Comparison of ENCODE assay signal across 22 cellular contexts in genomic region chr1:224137518-224137917, GRCh38.
"Had no signal": no experiment of that assay in that cellular context is flagged by ENCODE, and none has a peak within 500 bp of the region (broad histone marks: within the 10 kb centered on the region; RNA-seq: fewer than 3 reads in every experiment).

No MANE protein-coding gene starts in this region.

- H3K9me3 Mint-ChIP-seq: activated B cell treated with CpG ODN at 0.5 μM for 24 hours; activated naive CD4-positive, alpha-beta T cell treated with anti-CD3 and anti-CD28 coated beads, Interleukin-2, amount 10 ng/mL, durations not matched to agents 7 days and 5 days; natural killer cell treated with Interleukin-12 subunit alpha and Interleukin-12 subunit beta and Interleukin-15 and Interleukin-18, amount 100 ng/mL, for 72 hours; stimulated activated naive CD8-positive, alpha-beta T cell treated with anti-CD3 and anti-CD28 coated beads, Interleukin-15, amount 100 ng/mL, for 72 hours; T-cell had no signal

- DNase-seq: activated B cell treated with CpG ODN at 0.5 μM for 24 hours; activated CD4-positive, alpha-beta T cell treated with anti-CD3 and anti-CD28 coated beads for 36 hours; activated CD4-positive, alpha-beta T cell treated with anti-CD3 and anti-CD28 coated beads, Interleukin-2, amount 50 U/mL, for 4 hours; activated naive CD4-positive, alpha-beta T cell treated with anti-CD3 and anti-CD28 coated beads, Interleukin-2, amount 10 ng/mL, durations not matched to agents 7 days and 5 days; activated T-cell treated with anti-CD3 and anti-CD28 coated beads, Interleukin-2, amount 50 U/mL, for 48 hours; anterior cingulate cortex; body of pancreas; effector memory CD4-positive, alpha-beta T cell; glutamatergic neuron; hippocampal formation; kidney glomerular epithelial cell; left ventricle myocardium inferior; midbrain; retina; stimulated activated CD4-positive, alpha-beta T cell treated with anti-CD3 and anti-CD28 coated beads, Interleukin-4, amount 100 ng/mL, for 24 hours; stimulated activated naive CD8-positive, alpha-beta T cell treated with anti-CD3 and anti-CD28 coated beads, Interleukin-15, amount 100 ng/mL, for 72 hours; T-cell; T1000 had no signal

- H3K4me3 Mint-ChIP-seq: activated B cell treated with CpG ODN at 0.5 μM for 24 hours; activated CD4-positive, alpha-beta T cell treated with anti-CD3 and anti-CD28 coated beads for 36 hours; activated naive CD4-positive, alpha-beta T cell treated with anti-CD3 and anti-CD28 coated beads, Interleukin-2, amount 10 ng/mL, durations not matched to agents 7 days and 5 days; natural killer cell treated with Interleukin-12 subunit alpha and Interleukin-12 subunit beta and Interleukin-15 and Interleukin-18, amount 100 ng/mL, for 72 hours; stimulated activated naive CD8-positive, alpha-beta T cell treated with anti-CD3 and anti-CD28 coated beads, Interleukin-15, amount 100 ng/mL, for 72 hours; T-cell had no signal

- H3K4me3 ChIP-seq: body of pancreas, left ventricle myocardium inferior, tibial nerve had no signal

- H3K27ac ChIP-seq: body of pancreas, left ventricle myocardium inferior, tibial nerve had no signal

- H3K9me3 ChIP-seq: body of pancreas, left ventricle myocardium inferior, tibial nerve had no signal

- H3K27me3 Mint-ChIP-seq: activated B cell treated with CpG ODN at 0.5 μM for 24 hours; activated CD4-positive, alpha-beta T cell treated with anti-CD3 and anti-CD28 coated beads for 36 hours; activated naive CD4-positive, alpha-beta T cell treated with anti-CD3 and anti-CD28 coated beads, Interleukin-2, amount 10 ng/mL, durations not matched to agents 7 days and 5 days; natural killer cell treated with Interleukin-12 subunit alpha and Interleukin-12 subunit beta and Interleukin-15 and Interleukin-18, amount 100 ng/mL, for 72 hours; progenitor cell of endocrine pancreas; stimulated activated naive CD8-positive, alpha-beta T cell treated with anti-CD3 and anti-CD28 coated beads, Interleukin-15, amount 100 ng/mL, for 72 hours; T-cell had no signal

- H3K4me1 ChIP-seq: left ventricle myocardium inferior, tibial nerve had no signal

- H3K4me1 Mint-ChIP-seq: activated CD4-positive, alpha-beta T cell treated with anti-CD3 and anti-CD28 coated beads for 36 hours; activated naive CD4-positive, alpha-beta T cell treated with anti-CD3 and anti-CD28 coated beads, Interleukin-2, amount 10 ng/mL, durations not matched to agents 7 days and 5 days; stimulated activated naive CD8-positive, alpha-beta T cell treated with anti-CD3 and anti-CD28 coated beads, Interleukin-15, amount 100 ng/mL, for 72 hours had no signal

- ATAC-seq: activated CD4-positive, alpha-beta T cell treated with anti-CD3 and anti-CD28 coated beads for 36 hours; body of pancreas; esophagus mucosa; natural killer cell treated with Interleukin-12 subunit alpha and Interleukin-12 subunit beta and Interleukin-15 and Interleukin-18, amount 100 ng/mL, for 72 hours; stimulated activated naive CD8-positive, alpha-beta T cell treated with anti-CD3 and anti-CD28 coated beads, Interleukin-15, amount 100 ng/mL, for 72 hours; T-cell had no signal

- H3K27ac Mint-ChIP-seq: activated B cell treated with CpG ODN at 0.5 μM for 24 hours; activated CD4-positive, alpha-beta T cell treated with anti-CD3 and anti-CD28 coated beads for 36 hours; activated naive CD4-positive, alpha-beta T cell treated with anti-CD3 and anti-CD28 coated beads, Interleukin-2, amount 10 ng/mL, durations not matched to agents 7 days and 5 days; progenitor cell of endocrine pancreas; T-cell had no signal

- H3K27me3 ChIP-seq: body of pancreas, tibial nerve had no signal
